ENCODE assay signal across 22 cellular contexts in the genomic region with DNA sequence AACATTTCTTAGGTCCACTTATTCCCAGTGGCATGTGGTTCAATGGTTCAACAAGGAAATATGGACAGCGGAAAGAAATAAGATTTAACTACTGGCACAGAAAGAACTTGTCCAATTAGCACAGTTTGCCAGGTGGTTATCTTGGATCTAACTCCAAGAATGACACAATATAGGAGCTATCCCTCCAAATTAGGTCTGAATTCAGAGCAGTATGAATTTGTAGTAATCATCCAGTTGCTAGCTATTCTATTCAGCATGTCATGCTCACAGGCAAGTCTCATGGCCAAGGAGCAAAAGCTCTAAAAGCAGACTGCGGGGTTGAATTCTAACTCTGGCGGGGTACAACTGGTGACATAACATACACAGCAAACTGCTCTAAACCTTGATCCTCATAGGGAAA.
"Had no signal": no experiment of that assay in that cellular context is flagged by ENCODE, and none has a peak within 500 bp of the region (broad histone marks: within the 10 kb centered on the region; RNA-seq: fewer than 3 reads in every experiment).

No MANE protein-coding gene starts in this region.

- H3K27me3 ChIP-seq: breast epithelium, Peyer's patch had no signal

- H3K4me1 ChIP-seq: breast epithelium, Peyer's patch had no signal

- H3K36me3 ChIP-seq: breast epithelium, Peyer's patch had no signal

- ATAC-seq: activated T-helper 17 cell treated with anti-CD3 and anti-CD28 coated beads, Interleukin-2, amount 50 U/mL, for 72 hours had no signal

- H3K4me3 ChIP-seq: breast epithelium, Peyer's patch had no signal

- DNase-seq: activated CD4-positive, alpha-beta memory T cell treated with anti-CD3 and anti-CD28 coated beads for 36 hours; activated CD4-positive, alpha-beta T cell treated with anti-CD3 and anti-CD28 coated beads, Interleukin-2, amount 10 ng/mL, durations not matched to agents 7 days and 5 days; activated CD4-positive, CD25-positive, alpha-beta regulatory T cell; activated CD8-positive, alpha-beta memory T cell treated with anti-CD3 and anti-CD28 coated beads for 24 hours; activated gamma-delta T cell; activated naive CD4-positive, alpha-beta T cell treated with anti-CD3 and anti-CD28 coated beads for 36 hours; activated naive CD8-positive, alpha-beta T cell treated with anti-CD3 and anti-CD28 coated beads for 36 hours; activated T-cell treated with anti-CD3 and anti-CD28 coated beads, Interleukin-2, amount 50 U/mL, for 48 hours; anterior cingulate cortex; caudate nucleus; NCI-H1092; NCI-H1417; NCI-H2029 treated with DMSO at 0.1 percent for 48 hours; NCI-H345; Peyer's patch; SIG-M5; T-helper 2 cell; T1000 had no signal

- H3K9me3 ChIP-seq: breast epithelium, Peyer's patch had no signal

- H3K27ac ChIP-seq: breast epithelium, KMS-11, Peyer's patch, VCaP had no signal
